29 cellular contexts compared by ENCODE assay signal in the genomic region with DNA sequence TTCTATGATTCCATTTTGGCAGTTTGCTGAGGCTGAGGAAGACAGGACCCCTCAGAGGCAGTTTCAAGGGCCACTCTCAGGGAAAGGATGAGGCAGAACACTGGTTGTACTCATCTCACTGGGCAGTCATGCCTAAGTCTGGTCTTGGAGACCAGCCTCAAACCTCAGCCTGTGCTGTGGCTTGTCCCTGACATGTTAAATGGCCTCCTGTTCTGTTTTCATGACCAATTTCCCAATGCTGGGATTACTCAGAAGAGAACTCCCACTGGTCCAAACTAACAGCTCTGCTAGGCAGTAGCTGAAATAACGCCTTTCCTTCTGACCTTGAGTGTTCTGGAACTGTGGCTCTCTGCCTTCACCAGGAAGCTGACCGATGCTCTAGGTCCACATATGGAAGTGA. TPM values are rescaled to one million over a fixed set of nuclear protein-coding genes. Genes with fewer than 3 reads are reported as not detected.
"Had no signal": no experiment of that assay in that cellular context is flagged by ENCODE, and none has a peak within 500 bp of the region (broad histone marks: within the 10 kb centered on the region; RNA-seq: fewer than 3 reads in every experiment).

No MANE protein-coding gene starts in this region.

- H3K4me3 ChIP-seq: dorsolateral prefrontal cortex, hepatocyte, lung, right atrium auricular region, tibial artery, upper lobe of right lung, vagina had no signal

- H2AFZ ChIP-seq: hepatocyte had no signal

- H3K36me3 Mint-ChIP-seq: naive thymus-derived CD4-positive, alpha-beta T cell; stimulated activated memory B cell treated with anti-CD40 and anti-IgM and Interleukin-4, amounts not matched to agents 10 μg/mL and 1 μg/mL and 100 μg/mL, for 72 hours had no signal

- H3K4me2 ChIP-seq: hepatocyte had no signal

- ATAC-seq: esophagus mucosa; left colon; left ventricle myocardium superior; naive thymus-derived CD4-positive, alpha-beta T cell; stimulated activated memory B cell treated with anti-CD40 and anti-IgM and Interleukin-4, amounts not matched to agents 10 μg/mL and 1 μg/mL and 100 μg/mL, for 72 hours; upper lobe of right lung had no signal

- H3K36me3 ChIP-seq: neutrophil, right atrium auricular region, tibial artery, upper lobe of right lung, vagina had no signal

- H3K27ac ChIP-seq: dorsolateral prefrontal cortex, hepatocyte, neutrophil, right atrium auricular region, tibial artery, upper lobe of right lung, vagina had no signal

- H3K4me3 Mint-ChIP-seq: naive thymus-derived CD4-positive, alpha-beta T cell; nephron progenitor cell; stimulated activated memory B cell treated with anti-CD40 and anti-IgM and Interleukin-4, amounts not matched to agents 10 μg/mL and 1 μg/mL and 100 μg/mL, for 72 hours; stimulated activated naive CD8-positive, alpha-beta T cell treated with anti-CD3 and anti-CD28 coated beads, Interleukin-15, Interleukin-2, amounts not matched to agents 100 ng/mL and 50 ng/mL, for 24 hours had no signal

- H3K79me2 ChIP-seq: hepatocyte had no signal

- H3K9me3 ChIP-seq: neutrophil, right atrium auricular region, tibial artery, upper lobe of right lung, vagina had no signal

- H3K4me1 Mint-ChIP-seq: nephron progenitor cell; stimulated activated memory B cell treated with anti-CD40 and anti-IgM and Interleukin-4, amounts not matched to agents 10 μg/mL and 1 μg/mL and 100 μg/mL, for 72 hours had no signal

- H3K4me1 ChIP-seq: right atrium auricular region, tibial artery, upper lobe of right lung, vagina had no signal

- H3K9me3 Mint-ChIP-seq: stimulated activated memory B cell treated with anti-CD40 and anti-IgM and Interleukin-4, amounts not matched to agents 10 μg/mL and 1 μg/mL and 100 μg/mL, for 72 hours; stimulated activated naive CD8-positive, alpha-beta T cell treated with anti-CD3 and anti-CD28 coated beads, Interleukin-15, Interleukin-2, amounts not matched to agents 100 ng/mL and 50 ng/mL, for 24 hours had no signal

- H3K27ac Mint-ChIP-seq: naive thymus-derived CD4-positive, alpha-beta T cell; nephron progenitor cell; stimulated activated memory B cell treated with anti-CD40 and anti-IgM and Interleukin-4, amounts not matched to agents 10 μg/mL and 1 μg/mL and 100 μg/mL, for 72 hours; stimulated activated naive CD8-positive, alpha-beta T cell treated with anti-CD3 and anti-CD28 coated beads, Interleukin-15, Interleukin-2, amounts not matched to agents 100 ng/mL and 50 ng/mL, for 24 hours had no signal

- DNase-seq: cortex of kidney; dorsolateral prefrontal cortex; effector CD8-positive, alpha-beta T cell; foreskin melanocyte; head of caudate nucleus; left colon; left ventricle myocardium superior; mesendoderm; naive thymus-derived CD4-positive, alpha-beta T cell; nephron progenitor cell; posterior cingulate gyrus; stimulated activated CD4-positive, alpha-beta T cell treated with anti-CD3 and anti-CD28 coated beads, Interleukin-15, amount 100 ng/mL, for 24 hours; stimulated activated CD4-positive, alpha-beta T cell treated with anti-CD3 and anti-CD28 coated beads, Interleukin-1b, Interleukin-23, amount 100 ng/mL, for 48 hours; stimulated activated CD4-positive, alpha-beta T cell treated with anti-CD3 and anti-CD28 coated beads, Interleukin-4, amount 100 ng/mL, for 24 hours; tibial artery; upper lobe of right lung had no signal

- H3K27me3 ChIP-seq: hepatocyte, neutrophil, right atrium auricular region, tibial artery, upper lobe of right lung, vagina had no signal

RNA-seq across cellular contexts. Expression of gene SPDYE4, which starts 8.4 kb away (rescaled TPM):
- total RNA-seq: chondrocyte, dorsolateral prefrontal cortex, esophagus mucosa, hepatocyte, kidney epithelial cell, left colon, left ventricle myocardium superior, lung, mononuclear cell, osteocyte, right atrium auricular region, temporal lobe, upper lobe of right lung, vagina had no signal
- polyA plus RNA-seq: hepatocyte; lung; naive thymus-derived CD4-positive, alpha-beta T cell had no signal

RNA-seq across cellular contexts. Expression of gene CCDC42, which starts 22.1 kb away (rescaled TPM):
- total RNA-seq: chondrocyte, esophagus mucosa, kidney epithelial cell, left colon, left ventricle myocardium superior, mononuclear cell, osteocyte, right atrium auricular region, temporal lobe, upper lobe of right lung, vagina had no signal
- polyA plus RNA-seq: naive thymus-derived CD4-positive, alpha-beta T cell had no signal

RNA-seq across cellular contexts. Expression of gene MFSD6L, which starts 32.4 kb away (rescaled TPM):
- total RNA-seq: chondrocyte, left ventricle myocardium superior, osteocyte, temporal lobe, vagina had no signal
- polyA plus RNA-seq: naive thymus-derived CD4-positive, alpha-beta T cell had no signal
